ENCODE assay signal across 17 cellular contexts in genomic region chr1:93705897-93706500, GRCh38. TPM values are rescaled to one million over a fixed set of nuclear protein-coding genes. Genes with fewer than 3 reads are reported as not detected.
A peak's percentile ranks its signal among the peaks of the same experiment; 100 is the strongest.
DNase-seq lines count a peak whose midpoint lies in the region; ATAC-seq, FAIRE-seq and TF ChIP-seq lines count a peak whose summit lies in the region.
"Had no signal": no experiment of that assay in that cellular context is flagged by ENCODE, and none has a peak within 500 bp of the region (broad histone marks: within the 10 kb centered on the region; RNA-seq: fewer than 3 reads in every experiment).

No MANE protein-coding gene starts in this region.

- TF ChIP-seq RAD21 in GM12878 (IDR thresholded peaks at IDR 0.05; ENCODE audit: insufficient read depth, low read depth, low read length) = no peak

- H4K20me1 ChIP-seq in GM12878 (ENCODE audit: control insufficient read depth, insufficient read depth) = no peaks in the 10 kb centered on the region

- H3K9ac ChIP-seq in GM12878 (ENCODE audit: control insufficient read depth, insufficient read depth, low read length) = no peak overlapping the region

- CTCF ChIA-PET in GM12878 (lab: Yijun Ruan, JAX) = interaction anchor here (0.6 to 9.1 kb wide), 15 partner anchors 10 to 329 kb away, joined by 3 to 49 read pairs (median 4); partner anchors contain the start of gene BCAR3

- H2AFZ ChIP-seq in GM12878 (ENCODE audit: control insufficient read depth, low read depth, low read length) = no peak overlapping the region

- no peak for ATAC-seq in GM12878

- TF ChIP-seq EP300 in GM12878 (IDR thresholded peaks at IDR 0.05; ENCODE audit: borderline replicate concordance in 1 of 2, control insufficient read depth in 1 of 2, low read depth in 2 of 2, low read length in 2 of 2) = no peak

- H3K27ac ChIP-seq in GM12878 (ENCODE audit: control insufficient read depth, insufficient read depth) = peak overlapping the region; percentile 15
- H3K27ac ChIP-seq in thyroid gland = no peak overlapping the region
- H3K27ac ChIP-seq: cardiac muscle cell had no signal

- H3K4me2 ChIP-seq in GM12878 (ENCODE audit: control insufficient read depth, insufficient read depth) = peak overlapping the region; percentile 38; the same call in 1 of the 2 replicates

- in situ Hi-C loops in GM12878 (cut with MboI) = no loop called here

- 95% methylated on average over 2 of the region's 2 CpGs for WGBS in GM12878 (ENCODE audit: insufficient coverage, insufficient replicate concordance, low lambda C conversion rate, missing lambda C conversion rate)
- 100% methylated on average over 2 of the region's 2 CpGs for WGBS in thyroid gland, 2 donors

- H3K27me3 ChIP-seq in GM12878 (replicated peaks in 1 of 2; ENCODE audit: control insufficient read depth in 2 of 2, insufficient read depth in 2 of 2, low read length in 1 of 2) (no peaks in the 10 kb centered on the region), thyroid gland (no peaks in the 10 kb centered on the region)
- H3K27me3 ChIP-seq: cardiac muscle cell had no signal

- H3K4me1 ChIP-seq in GM12878 (ENCODE audit: control insufficient read depth, insufficient read depth, low read length) (peaks cover 73% of the 10 kb centered on the region), thyroid gland (peaks cover 50 to 57% of the 10 kb centered on the region in 2 donors)

- no peaks in the 10 kb centered on the region for H3K9me3 ChIP-seq in GM12878 (replicated peaks; ENCODE audit: control insufficient read depth, insufficient read depth, low read length)
- H3K9me3 ChIP-seq in thyroid gland = no peaks in the 10 kb centered on the region

- RAD21 ChIA-PET in GM12878 (lab: Charles Lee; ENCODE audit: unreplicated experiment) = interaction anchor here (0.8 to 6.9 kb wide), 12 partner anchors 9 to 140 kb away, joined by 3 to 69 read pairs (median 8); partner anchors contain the start of gene BCAR3

- H3K4me3 ChIP-seq in GM12878 = no peak overlapping the region
- no peak overlapping the region for H3K4me3 ChIP-seq in thyroid gland (replicated peaks in 1 of 3)
- H3K4me3 ChIP-seq: cardiac muscle cell had no signal

- no peaks in the 10 kb centered on the region for H3K79me2 ChIP-seq in GM12878 (ENCODE audit: control insufficient read depth, insufficient read depth, low read length)

- TF ChIP-seq POLR2A in GM12878 (IDR thresholded peaks at IDR 0.05; ENCODE audit: low read depth, low read length) = no peak
- TF ChIP-seq POLR2A in thyroid gland (IDR thresholded peaks at IDR 0.05) = no peak

- TF ChIP-seq CTCF in GM12878 (IDR thresholded peaks at IDR 0.05 in 2 of 3, conservative IDR thresholded peaks at IDR 0.05 in 1 of 3; ENCODE audit: control insufficient read depth in 2 of 3, extremely low read depth in 1 of 3, insufficient read depth in 1 of 3, low read depth in 3 of 3, low read length in 3 of 3) = no peak
- no peak for TF ChIP-seq CTCF in thyroid gland (IDR thresholded peaks at IDR 0.05)

- no TSS peak for BruUV-seq in GM12878 (replicated peaks; lab: Mats Ljungman, UMichigan)

- DNase-seq in NOMO-1 (lab: John Stamatoyannopoulos, UW; ENCODE audit: unreplicated experiment in 2 of 2) (peak; percentile 20 to 34), NOMO-1 treated with dmso at 0.1 percent for 144 hours (lab: John Stamatoyannopoulos, UW; ENCODE audit: unreplicated experiment) (no peak), LoVo (ENCODE audit: low spot score) (peak; percentile 18), GM12878 (ENCODE audit: low read depth, low spot score) (no peak), renal cortical epithelial cell (ENCODE audit: low read depth) (peak; percentile 62), thyroid gland (no peak), DMS153 treated with DMSO at 0.1 percent for 48 hours (lab: John Stamatoyannopoulos, UW; ENCODE audit: unreplicated experiment) (no peak)
- DNase-seq in activated CD4-positive, alpha-beta T cell treated with anti-CD3 and anti-CD28 coated beads, Interleukin-2, amount 50 U/mL, for 48 hours = no peak
- DNase-seq: activated CD4-positive, alpha-beta T cell treated with anti-CD3 and anti-CD28 coated beads for 4 hours; activated naive CD8-positive, alpha-beta T cell treated with anti-CD3 and anti-CD28 coated beads for 36 hours; activated T-cell treated with anti-CD3 and anti-CD28 coated beads, Interleukin-2, amount 50 U/mL, for 1 hour; COR-L47; GOT3; immature natural killer cell; NCI-H82; SHP77 treated with DMSO at 0.1 percent for 48 hours had no signal

- POLR2A ChIA-PET in GM12878 (lab: Charles Lee) = interaction anchor here (0.6 to 6.1 kb wide), 7 partner anchors 10 to 44 kb away, joined by 3 to 38 read pairs (median 5); no protein-coding TSS in a partner anchor

- SMC1A ChIA-PET in GM12878 (lab: Charles Lee; ENCODE audit: uncharacterized antibody, unreplicated experiment) = interaction anchor here (1.2 to 11.9 kb wide), 14 partner anchors 10 to 107 kb away, joined by 3 to 137 read pairs (median 10); partner anchors contain the start of gene BCAR3

- H3K36me3 ChIP-seq in GM12878 (ENCODE audit: control insufficient read depth in 2 of 2, insufficient read depth in 2 of 2, low read length in 1 of 2) (no peaks in the 10 kb centered on the region), thyroid gland (no peaks in the 10 kb centered on the region)
- H3K36me3 ChIP-seq: cardiac muscle cell had no signal

- FAIRE-seq in GM12878 (lab: Jason Lieb, UNC) = no peak

- intact Hi-C loops in GM12878 (cut with micrococcal nuclease; ENCODE audit: unreplicated experiment) (loop anchor here (2.0 kb wide), 1 partner anchor 25 kb away; the partner anchor contains the start of gene BCAR3), thyroid gland (cut with DNase I) (no loop called here)

TF ChIP-seq in GM12878, 131 proteins besides CTCF, POLR2A, EP300 and RAD21:
- TF ChIP-seq IKZF1 (conservative IDR thresholded peaks at IDR 0.05) (0 out of 2 replicates have a peak, but pooled peaks have one; percentile 17), NR2C2 (IDR thresholded peaks at IDR 0.05; ENCODE audit: borderline replicate concordance, control insufficient read depth, insufficient read length, low read depth) (no peak), SPI1 (IDR thresholded peaks at IDR 0.05; ENCODE audit: borderline replicate concordance, insufficient read depth, low read depth, low read length) (0 out of 2 replicates have a peak, but pooled peaks have one; percentile 32)

RNA-seq across cellular contexts. Expression of gene BCAR3, which starts 24.4 kb away (rescaled TPM):
- 4.3 and 5.1 TPM in 2 replicates for total RNA-seq in GM12878 (2013; cell fraction: nucleolus; rRNA removed)
- total RNA-seq in GM12878 (2014; rRNA removed) (3.1 and 4.0 TPM in 2 replicates), GM12878 (2014; rRNA removed; fragmentation: Illumina TruSeq; extraction: Trizol) (1.5 and 1.8 TPM in 2 replicates), GM12878 (2021) (2.7 and 3.8 TPM in 2 replicates), renal cortical epithelial cell (41.0 and 75.9 TPM in 2 replicates), thyroid gland (10 to 100 TPM; 29.6 to 46.7 (median 37.0) TPM)
- polyA plus RNA-seq in GM12878 (2011; ENCODE audit: low read depth) = 2.5 TPM
- polyA plus RNA-seq in GM12878 (2011; rRNA removed) (3.4 and 6.6 TPM in 2 replicates), GM12878 (2014; fragmentation: Illumina TruSeq; extraction: Trizol) (3.2 and 3.4 TPM in 2 replicates), GM12878 (2014; fragmentation: Nextera tagmentation; extraction: Ambion mirVana) (1 to 10 TPM; 1.4 to 1.7 TPM), GM12878 (2014; rRNA removed) (1.7 and 2.3 TPM in 2 replicates), GM12878 (2016; fragmentation: Nextera tagmentation; extraction: Ambion mirVana) (1 to 10 TPM; 1.3 to 1.6 TPM)
- polyA plus RNA-seq in GM12878 (2011; cell fraction: cytosol; rRNA removed) = 6.1 TPM in 2 replicates
- polyA plus RNA-seq in GM12878 (2011; cell fraction: nucleus; rRNA removed) = 10.3 and 15.7 TPM in 2 replicates
- 3.5 TPM in 2 replicates for polyA plus RNA-seq in GM12878 (2012)
- polyA minus RNA-seq in GM12878 (2011; rRNA and poly(A)+ RNA removed) = 7.6 and 11.6 TPM in 2 replicates
- 4.0 and 6.3 TPM in 2 replicates for polyA minus RNA-seq in GM12878 (2011; cell fraction: cytosol; rRNA and poly(A)+ RNA removed)
- polyA minus RNA-seq in GM12878 (2011; cell fraction: nucleus; rRNA and poly(A)+ RNA removed) = 5.8 and 17.8 TPM in 2 replicates

Comparison
In these comparisons a context has a peak if more than half of its experiments do, and no peak if none do; other contexts are left out.
1. DNase-seq: peak in NOMO-1 (2 of 2), LoVo (single experiment) and renal cortical epithelial cell (single experiment); none in NOMO-1 treated with dmso at 0.1 percent for 144 hours (single experiment), GM12878 (single experiment), thyroid gland (0 of 2), DMS153 treated with DMSO at 0.1 percent for 48 hours (single experiment) and activated CD4-positive, alpha-beta T cell treated with anti-CD3 and anti-CD28 coated beads, Interleukin-2, amount 50 U/mL, for 48 hours (0 of 2).